Comparison of ENCODE assay signal across 26 cellular contexts in the genomic region with DNA sequence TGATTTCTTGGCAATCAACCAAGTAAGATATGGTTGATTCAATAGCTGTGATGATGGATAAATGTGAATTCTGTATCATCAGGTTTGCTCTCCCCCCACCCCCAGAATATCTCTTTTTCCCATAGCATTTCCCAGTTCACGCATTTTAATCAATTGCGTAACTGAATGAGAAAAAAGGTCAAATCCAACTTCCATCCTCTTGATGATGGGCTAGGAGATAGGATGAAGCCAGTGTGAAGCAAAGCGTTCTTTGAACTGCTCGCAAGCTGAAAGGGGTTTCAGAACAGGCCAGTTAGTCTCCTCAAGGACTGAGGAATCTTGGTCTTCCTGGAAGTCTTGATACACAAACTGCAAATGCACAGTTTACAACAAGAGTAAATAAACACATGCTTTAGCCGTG.
DNase-seq lines count a peak whose midpoint lies in the region; ATAC-seq and TF ChIP-seq lines count a peak whose summit lies in the region.
"Had no signal": no experiment of that assay in that cellular context is flagged by ENCODE, and none has a peak within 500 bp of the region (broad histone marks: within the 10 kb centered on the region; RNA-seq: fewer than 3 reads in every experiment).

No MANE protein-coding gene starts in this region.

- no peaks in the 10 kb centered on the region for H3F3A ChIP-seq in smooth muscle cell (ENCODE audit: low read depth)

- 74% methylated on average over 5 of the region's 5 CpGs for WGBS in smooth muscle cell (ENCODE audit: low lambda C conversion rate)

- H3K4me3 ChIP-seq in HEK293 (ENCODE audit: low read depth, low read length): no peak overlapping the region
- no peak overlapping the region for H3K4me3 ChIP-seq in smooth muscle cell
- H3K4me3 ChIP-seq in BE2C (ENCODE audit: low read depth, low read length): no peak overlapping the region
- H3K4me3 ChIP-seq: GM12878, MG63 had no signal

- peak overlapping the region; percentile 40 for H2AFZ ChIP-seq in smooth muscle cell (ENCODE audit: low read depth)

- no peaks in the 10 kb centered on the region for H3K27me3 Mint-ChIP-seq in stimulated activated memory B cell treated with anti-CD40 and anti-IgM and Interleukin-4, amounts not matched to agents 10 μg/mL and 1 μg/mL and 100 μg/mL, for 72 hours
- H3K27me3 Mint-ChIP-seq: B cell had no signal

- H3K4me1 ChIP-seq in HEK293 (ENCODE audit: control insufficient read depth, insufficient read depth, low read length): no peaks in the 10 kb centered on the region
- peaks cover 5% of the 10 kb centered on the region for H3K4me1 ChIP-seq in smooth muscle cell (ENCODE audit: low read depth)
- no peaks in the 10 kb centered on the region; the same call in 1 of the 2 replicates for H3K4me1 ChIP-seq in BE2C

- H3K4me1 Mint-ChIP-seq in stimulated activated memory B cell treated with anti-CD40 and anti-IgM and Interleukin-4, amounts not matched to agents 10 μg/mL and 1 μg/mL and 100 μg/mL, for 72 hours: peaks cover 10% of the 10 kb centered on the region
- H3K4me1 Mint-ChIP-seq: B cell; CD8-positive, alpha-beta memory T cell had no signal

- CTCF ChIA-PET in HEK293 (lab: Yijun Ruan, JAX): no interaction called here

- DNase-seq in islet precursor cell: peak; percentile 18
- DNase-seq in smooth muscle cell (lab: John Stamatoyannopoulos, UW; ENCODE audit: unreplicated experiment): no peak
- DNase-seq in activated CD4-positive, alpha-beta T cell treated with anti-CD3 and anti-CD28 coated beads for 1 hour: no peak
- no peak for DNase-seq in BE2C
- DNase-seq: CD8-positive, alpha-beta memory T cell; DMS 273 treated with DMSO at 0.1 percent for 48 hours; DMS79; EL; GDM1; H9; HFFc6; KG1; MG63; NCI-H2029; NCI-H226; NCI-H510A; NCI-H69; SHP77 had no signal

- H4K20me1 ChIP-seq in smooth muscle cell (ENCODE audit: low read depth): no peaks in the 10 kb centered on the region

- POLR2A ChIA-PET in HEK293 (lab: Yijun Ruan, JAX): no interaction called here

- H3K27ac ChIP-seq in HEK293 (ENCODE audit: extremely low read depth, low read depth, low read length) (no peak overlapping the region), angular gyrus (ENCODE audit: low read depth, low read length) (peak overlapping the region; percentile 97), smooth muscle cell (ENCODE audit: low read depth) (no peak overlapping the region)
- H3K27ac ChIP-seq: RWPE1 had no signal

- H3K27ac Mint-ChIP-seq in stimulated activated memory B cell treated with anti-CD40 and anti-IgM and Interleukin-4, amounts not matched to agents 10 μg/mL and 1 μg/mL and 100 μg/mL, for 72 hours: no peak overlapping the region
- H3K27ac Mint-ChIP-seq: B cell; CD14-positive monocyte; CD8-positive, alpha-beta memory T cell; H9; HFFc6 had no signal

- H3K36me3 Mint-ChIP-seq in stimulated activated memory B cell treated with anti-CD40 and anti-IgM and Interleukin-4, amounts not matched to agents 10 μg/mL and 1 μg/mL and 100 μg/mL, for 72 hours: no peaks in the 10 kb centered on the region
- H3K36me3 Mint-ChIP-seq: CD14-positive monocyte had no signal

- no peaks in the 10 kb centered on the region for H3K36me3 ChIP-seq in HEK293 (ENCODE audit: control insufficient read depth in 2 of 2, insufficient read depth in 1 of 2, low read length in 2 of 2)
- no peaks in the 10 kb centered on the region for H3K36me3 ChIP-seq in smooth muscle cell (ENCODE audit: low read depth)
- no peaks in the 10 kb centered on the region for H3K36me3 ChIP-seq in BE2C
- H3K36me3 ChIP-seq: MG63 had no signal

- no peak overlapping the region for H3K9ac ChIP-seq in smooth muscle cell (ENCODE audit: low read depth)

- H3K9me3 ChIP-seq in HEK293 (ENCODE audit: control insufficient read depth, insufficient read depth, low read depth, low read length) (no peaks in the 10 kb centered on the region), smooth muscle cell (replicated peaks; ENCODE audit: low read depth) (no peaks in the 10 kb centered on the region), BE2C (no peaks in the 10 kb centered on the region)
- H3K9me3 ChIP-seq: MG63 had no signal

- ATAC-seq in stimulated activated memory B cell treated with anti-CD40 and anti-IgM and Interleukin-4, amounts not matched to agents 10 μg/mL and 1 μg/mL and 100 μg/mL, for 72 hours: no peak
- ATAC-seq: GM12878, Panc1 had no signal

- TF ChIP-seq CTCF in HEK293 (tag by site-specific recombination; IDR thresholded peaks at IDR 0.05): no peak
- TF ChIP-seq CTCF in smooth muscle cell (IDR thresholded peaks at IDR 0.05; ENCODE audit: borderline replicate concordance, insufficient read depth, poor library complexity, severe bottlenecking): no peak
- TF ChIP-seq CTCF in BE2C (IDR thresholded peaks at IDR 0.05; ENCODE audit: low read depth, low read length): no peak

- H3K79me2 ChIP-seq in smooth muscle cell (ENCODE audit: low read depth): no peaks in the 10 kb centered on the region

- H3K4me3 Mint-ChIP-seq in stimulated activated memory B cell treated with anti-CD40 and anti-IgM and Interleukin-4, amounts not matched to agents 10 μg/mL and 1 μg/mL and 100 μg/mL, for 72 hours: no peak overlapping the region
- H3K4me3 Mint-ChIP-seq: B cell; CD14-positive monocyte; CD8-positive, alpha-beta memory T cell; H9; HFFc6 had no signal

- H3K27me3 ChIP-seq in smooth muscle cell (ENCODE audit: low read depth): no peaks in the 10 kb centered on the region
- no peaks in the 10 kb centered on the region for H3K27me3 ChIP-seq in BE2C
- H3K27me3 ChIP-seq: MG63 had no signal

- no peak overlapping the region for H3K4me2 ChIP-seq in smooth muscle cell

- H3K9me3 Mint-ChIP-seq in stimulated activated memory B cell treated with anti-CD40 and anti-IgM and Interleukin-4, amounts not matched to agents 10 μg/mL and 1 μg/mL and 100 μg/mL, for 72 hours: peaks cover 3% of the 10 kb centered on the region
- H3K9me3 Mint-ChIP-seq: CD8-positive, alpha-beta memory T cell; H9; HFFc6 had no signal

TF ChIP-seq in HEK293, 187 proteins besides CTCF, POLR2A, EP300 and RAD21:
- TF ChIP-seq ZNF148 (tag by site-specific recombination; IDR thresholded peaks at IDR 0.05; ENCODE audit: borderline replicate concordance) (no peak), ZFHX2 (tag by site-specific recombination; conservative IDR thresholded peaks at IDR 0.05) (no peak), ZNF791 (tag by site-specific recombination; IDR thresholded peaks at IDR 0.05) (no peak), ZBTB21 (tag by site-specific recombination; IDR thresholded peaks at IDR 0.05) (no peak), FEZF1 (tag by site-specific recombination; IDR thresholded peaks at IDR 0.05) (0 out of 2 replicates have a peak, but pooled peaks have one; percentile 28), EGR2 (tag by site-specific recombination; IDR thresholded peaks at IDR 0.05; ENCODE audit: low read depth) (no peak)
